3 cellular contexts compared by ENCODE assay signal in genomic region chr12:26686438-26686837, GRCh38.
A peak's percentile ranks its signal among the peaks of the same experiment; 100 is the strongest.
TF ChIP-seq lines count a peak whose summit lies in the region.

No MANE protein-coding gene starts in this region.

TF ChIP-seq in H1, 55 proteins besides CTCF, POLR2A, EP300 and RAD21:
- no peak for TF ChIP-seq CEBPB (IDR thresholded peaks at IDR 0.05; ENCODE audit: low read depth, low read length)
- no peak for TF ChIP-seq TEAD4 (IDR thresholded peaks at IDR 0.05; ENCODE audit: low read depth, low read length)
- no peak for TF ChIP-seq RNF2 (IDR thresholded peaks at IDR 0.05; ENCODE audit: borderline replicate concordance, low read depth, low read length, missing control alignments, poor library complexity, severe bottlenecking)
- TF ChIP-seq, protein P1, sequence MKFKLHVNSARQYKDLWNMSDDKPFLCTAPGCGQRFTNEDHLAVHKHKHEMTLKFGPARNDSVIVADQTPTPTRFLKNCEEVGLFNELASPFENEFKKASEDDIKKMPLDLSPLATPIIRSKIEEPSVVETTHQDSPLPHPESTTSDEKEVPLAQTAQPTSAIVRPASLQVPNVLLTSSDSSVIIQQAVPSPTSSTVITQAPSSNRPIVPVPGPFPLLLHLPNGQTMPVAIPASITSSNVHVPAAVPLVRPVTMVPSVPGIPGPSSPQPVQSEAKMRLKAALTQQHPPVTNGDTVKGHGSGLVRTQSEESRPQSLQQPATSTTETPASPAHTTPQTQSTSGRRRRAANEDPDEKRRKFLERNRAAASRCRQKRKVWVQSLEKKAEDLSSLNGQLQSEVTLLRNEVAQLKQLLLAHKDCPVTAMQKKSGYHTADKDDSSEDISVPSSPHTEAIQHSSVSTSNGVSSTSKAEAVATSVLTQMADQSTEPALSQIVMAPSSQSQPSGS (IDR thresholded peaks at IDR 0.05; ENCODE audit: low read length) = no peak
- no peak for TF ChIP-seq CBX5 (IDR thresholded peaks at IDR 0.05; ENCODE audit: low read depth, low read length)
- TF ChIP-seq POU5F1 (IDR thresholded peaks at IDR 0.05; ENCODE audit: low read depth, low read length) = no peak
- TF ChIP-seq, protein P2, sequence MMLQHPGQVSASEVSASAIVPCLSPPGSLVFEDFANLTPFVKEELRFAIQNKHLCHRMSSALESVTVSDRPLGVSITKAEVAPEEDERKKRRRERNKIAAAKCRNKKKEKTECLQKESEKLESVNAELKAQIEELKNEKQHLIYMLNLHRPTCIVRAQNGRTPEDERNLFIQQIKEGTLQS (IDR thresholded peaks at IDR 0.05; ENCODE audit: insufficient read depth, low read depth, low read length) = no peak

TF ChIP-seq in HepG2, 621 proteins besides CTCF, POLR2A, EP300 and RAD21:
- TF ChIP-seq MAFK (conservative IDR thresholded peaks at IDR 0.05 in 1 of 2, IDR thresholded peaks at IDR 0.05 in 1 of 2; ENCODE audit: low read length in 2 of 2) = no peak
- peak; percentile 68 for TF ChIP-seq RBM22 (optimal IDR thresholded peaks at IDR 0.05; ENCODE audit: low read length)

TF ChIP-seq in SK-N-SH treated with all-trans-retinoic acid at 6 μM for 48 hours, 23 proteins besides CTCF, POLR2A, EP300 and RAD21:
- TF ChIP-seq PATZ1 (CRISPR knock-in tag; IDR thresholded peaks at IDR 0.05; ENCODE audit: borderline replicate concordance) (no peak), TSHZ2 (CRISPR knock-in tag; IDR thresholded peaks at IDR 0.05) (no peak), BACH2 (CRISPR knock-in tag; IDR thresholded peaks at IDR 0.05; ENCODE audit: borderline replicate concordance) (no peak), ZFP3 (CRISPR knock-in tag; IDR thresholded peaks at IDR 0.05) (no peak)
TF ChIP-seq in SK-N-SH treated with all-trans-retinoic acid at 6 μM for 48 hours: peak in this region for 0.
